ENCODE assay signal across 15 cellular contexts in the genomic region with DNA sequence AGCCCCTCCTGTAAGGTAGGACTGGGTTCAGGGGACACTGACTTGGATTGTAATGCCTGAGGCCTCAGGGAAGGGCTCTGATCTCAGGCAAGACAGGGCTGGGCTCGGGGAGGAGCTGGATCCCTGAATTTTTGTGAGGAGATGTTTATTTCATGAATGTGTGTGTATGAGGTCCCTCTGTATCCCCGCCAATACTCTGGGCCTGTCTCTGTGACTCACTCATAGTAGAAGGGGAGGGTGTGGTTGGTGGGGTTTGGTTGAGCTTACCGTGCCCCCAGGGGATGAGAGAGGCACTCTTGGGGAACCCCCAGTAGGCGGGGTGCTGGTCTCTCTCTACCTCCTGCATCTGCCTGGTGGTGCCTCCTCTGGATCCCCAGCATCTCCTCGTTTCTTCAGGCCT. TPM values are rescaled to one million over a fixed set of nuclear protein-coding genes. Genes with fewer than 3 reads are reported as not detected.
DNase-seq lines count a peak whose midpoint lies in the region; ATAC-seq and TF ChIP-seq lines count a peak whose summit lies in the region.
"Had no signal": no experiment of that assay in that cellular context is flagged by ENCODE, and none has a peak within 500 bp of the region (broad histone marks: within the 10 kb centered on the region; RNA-seq: fewer than 3 reads in every experiment).

No MANE protein-coding gene starts in this region.

- POLR2A ChIA-PET in activated B cell treated with CpG ODN at 0.5 μM for 24 hours (lab: Charles Lee), result no interaction called here

- H3K27me3 ChIP-seq in esophagus squamous epithelium, result peaks cover 0 to 10% (median 0%) of the 10 kb centered on the region in 4 donors

- H3K4me1 ChIP-seq in esophagus squamous epithelium, result peaks cover 0 to 13% (median 9%) of the 10 kb centered on the region in 3 donors

- no peak overlapping the region for H3K4me3 Mint-ChIP-seq in activated B cell treated with CpG ODN at 0.5 μM for 24 hours
- H3K4me3 Mint-ChIP-seq in stimulated activated naive CD8-positive, alpha-beta T cell treated with anti-CD3 and anti-CD28 coated beads, Interleukin-15, amount 100 ng/mL, for 72 hours, result no peak overlapping the region
- H3K4me3 Mint-ChIP-seq: activated T-helper 1 cell treated with anti-CD3 and anti-CD28 coated beads, Interleukin-12 subunit alpha, Interleukin-12 subunit beta, Interleukin-2, Interleukin-4 antibody, amounts not matched to agents 30 ng/mL and 10 ng/mL and 1 ng/mL, durations not matched to agents 14 hours and 24 hours and 36 hours; central memory CD8-positive, alpha-beta T cell had no signal

- DNase-seq in activated CD4-positive, CD25-positive, alpha-beta regulatory T cell treated with anti-CD3 and anti-CD28 coated beads, Interleukin-2, amount 50 U/mL, for 72 hours, result no peak
- DNase-seq in activated B cell treated with CpG ODN at 0.5 μM for 24 hours (no peak), hypothalamus (lab: John Stamatoyannopoulos, UW) (no peak), esophagus squamous epithelium (lab: John Stamatoyannopoulos, UW) (no peak), putamen (ENCODE audit: low spot score) (no peak)
- peak in 1 of 2 donors; percentile 20 for DNase-seq in stimulated activated naive CD8-positive, alpha-beta T cell treated with anti-CD3 and anti-CD28 coated beads, Interleukin-15, amount 100 ng/mL, for 72 hours
- DNase-seq: 8988T, NCI-H1436 treated with DMSO at 0.1 percent for 48 hours, PC-9, retina had no signal

- H3K27ac Mint-ChIP-seq in activated B cell treated with CpG ODN at 0.5 μM for 24 hours, result no peak overlapping the region
- peak overlapping the region in 1 of 2 donors; percentile 83 for H3K27ac Mint-ChIP-seq in stimulated activated naive CD8-positive, alpha-beta T cell treated with anti-CD3 and anti-CD28 coated beads, Interleukin-15, amount 100 ng/mL, for 72 hours
- H3K27ac Mint-ChIP-seq: activated T-helper 1 cell treated with anti-CD3 and anti-CD28 coated beads, Interleukin-12 subunit alpha, Interleukin-12 subunit beta, Interleukin-2, Interleukin-4 antibody, amounts not matched to agents 30 ng/mL and 10 ng/mL and 1 ng/mL, durations not matched to agents 14 hours and 24 hours and 36 hours had no signal

- no peak overlapping the region for H3K4me3 ChIP-seq in esophagus squamous epithelium
- H3K4me3 ChIP-seq: lung, PC-9 had no signal

- CTCF ChIA-PET in activated B cell treated with CpG ODN at 0.5 μM for 24 hours (lab: Charles Lee), result no interaction called here

- intact Hi-C loops in activated B cell treated with CpG ODN at 0.5 μM for 24 hours (cut with micrococcal nuclease) (no loop called here), esophagus squamous epithelium (cut with DNase I) (no loop called here)

- 0 to 29% methylated on average over 1 to 3 of the region's 5 CpGs for WGBS in esophagus squamous epithelium, 2 donors

- H3K27ac ChIP-seq in esophagus squamous epithelium, result no peak overlapping the region
- H3K27ac ChIP-seq: PC-9 had no signal

- H3K36me3 ChIP-seq in esophagus squamous epithelium, result no peaks in the 10 kb centered on the region

- peaks cover 9% of the 10 kb centered on the region for H3K27me3 Mint-ChIP-seq in activated B cell treated with CpG ODN at 0.5 μM for 24 hours
- peaks cover 15% of the 10 kb centered on the region for H3K27me3 Mint-ChIP-seq in stimulated activated naive CD8-positive, alpha-beta T cell treated with anti-CD3 and anti-CD28 coated beads, Interleukin-15, amount 100 ng/mL, for 72 hours

- ATAC-seq in activated CD4-positive, CD25-positive, alpha-beta regulatory T cell treated with anti-CD3 and anti-CD28 coated beads, Interleukin-2, amount 50 U/mL, for 24 hours, result peak; percentile 32 to 65
- ATAC-seq in HG02938 (IDR thresholded peaks at IDR 0.05; ENCODE audit: unreplicated experiment), result peak; percentile 68
- peak; percentile 99 for ATAC-seq in activated B cell treated with CpG ODN at 0.5 μM for 24 hours (ENCODE audit: low read depth)
- ATAC-seq in stimulated activated naive CD8-positive, alpha-beta T cell treated with anti-CD3 and anti-CD28 coated beads, Interleukin-15, amount 100 ng/mL, for 72 hours, result peak; percentile 89

- H3K36me3 Mint-ChIP-seq in activated B cell treated with CpG ODN at 0.5 μM for 24 hours (ENCODE audit: low read depth), result no peaks in the 10 kb centered on the region

- TF ChIP-seq CTCF in activated B cell treated with CpG ODN at 0.5 μM for 24 hours (IDR thresholded peaks at IDR 0.05) (no peak), esophagus squamous epithelium (IDR thresholded peaks at IDR 0.05) (no peak)

- TF ChIP-seq POLR2A in esophagus squamous epithelium (IDR thresholded peaks at IDR 0.05), result no peak

- peaks cover 4% of the 10 kb centered on the region for H3K4me1 Mint-ChIP-seq in activated B cell treated with CpG ODN at 0.5 μM for 24 hours
- peaks cover 6% of the 10 kb centered on the region for H3K4me1 Mint-ChIP-seq in stimulated activated naive CD8-positive, alpha-beta T cell treated with anti-CD3 and anti-CD28 coated beads, Interleukin-15, amount 100 ng/mL, for 72 hours
- H3K4me1 Mint-ChIP-seq: central memory CD8-positive, alpha-beta T cell had no signal

- H3K9me3 Mint-ChIP-seq in activated B cell treated with CpG ODN at 0.5 μM for 24 hours, result no peaks in the 10 kb centered on the region
- H3K9me3 Mint-ChIP-seq in stimulated activated naive CD8-positive, alpha-beta T cell treated with anti-CD3 and anti-CD28 coated beads, Interleukin-15, amount 100 ng/mL, for 72 hours, result no peaks in the 10 kb centered on the region
- H3K9me3 Mint-ChIP-seq: activated T-helper 1 cell treated with anti-CD3 and anti-CD28 coated beads, Interleukin-12 subunit alpha, Interleukin-12 subunit beta, Interleukin-2, Interleukin-4 antibody, amounts not matched to agents 30 ng/mL and 10 ng/mL and 1 ng/mL, durations not matched to agents 14 hours and 24 hours and 36 hours; central memory CD8-positive, alpha-beta T cell had no signal

- H3K9me3 ChIP-seq in esophagus squamous epithelium, result no peaks in the 10 kb centered on the region

RNA-seq across cellular contexts. Expression of a gene that starts 28.1 kb away (rescaled TPM):
- 2,697 and 2,952 TPM in 2 replicates for total RNA-seq in activated B cell treated with CpG ODN at 0.5 μM for 24 hours
- 1,000 to 10,000 TPM in 3 of 4 donors, 100 to 1,000 TPM in 1; 868 to 1,955 (median 1,497) TPM for total RNA-seq in esophagus squamous epithelium

RNA-seq across cellular contexts. Expression of a gene that starts 32.9 kb away (rescaled TPM):
- total RNA-seq in activated B cell treated with CpG ODN at 0.5 μM for 24 hours, result 0.13 TPM in 1 of 2 replicates, not detected in the other
- total RNA-seq in esophagus squamous epithelium, result not detected
- total RNA-seq: activated T-helper 1 cell treated with anti-CD3 and anti-CD28 coated beads, Interleukin-12 subunit alpha, Interleukin-12 subunit beta, Interleukin-2, Interleukin-4 antibody, amounts not matched to agents 30 ng/mL and 10 ng/mL and 1 ng/mL, durations not matched to agents 14 hours and 24 hours and 36 hours; PC-9 had no signal

RNA-seq across cellular contexts. Expression of a gene that starts 51.4 kb away (rescaled TPM):
- total RNA-seq in activated B cell treated with CpG ODN at 0.5 μM for 24 hours (51.6 and 52.9 TPM in 2 replicates), esophagus squamous epithelium (10 to 100 TPM in 2 of 4 donors, 1 to 10 TPM in 2; 6.2 to 21.7 (median 12.6) TPM)

Comparison
In these comparisons a context has a peak if more than half of its experiments do, and no peak if none do; other contexts are left out.
1. ATAC-seq: peak in every context shown above with its lines; median percentile 99 in activated B cell treated with CpG ODN at 0.5 μM for 24 hours; 89 in stimulated activated naive CD8-positive, alpha-beta T cell treated with anti-CD3 and anti-CD28 coated beads, Interleukin-15, amount 100 ng/mL, for 72 hours; 68 in HG02938; 48 in activated CD4-positive, CD25-positive, alpha-beta regulatory T cell treated with anti-CD3 and anti-CD28 coated beads, Interleukin-2, amount 50 U/mL, for 24 hours.